1 cellular context compared by ENCODE assay signal in genomic region chr3:123154346-123154985, GRCh38.
TF ChIP-seq lines count a peak whose summit lies in the region.

No MANE protein-coding gene starts in this region.

TF ChIP-seq in SK-N-SH, 30 proteins besides CTCF, POLR2A, EP300 and RAD21 (continued from another document):
- TF ChIP-seq ZBTB33 (IDR thresholded peaks at IDR 0.05; ENCODE audit: borderline replicate concordance, low read depth) = no peak
- TF ChIP-seq FOSL2 (IDR thresholded peaks at IDR 0.05; ENCODE audit: borderline replicate concordance, low read depth) = no peak
- no peak for TF ChIP-seq RCOR1 (IDR thresholded peaks at IDR 0.05; ENCODE audit: low read length)
- no peak for TF ChIP-seq MEF2A (IDR thresholded peaks at IDR 0.05; ENCODE audit: borderline replicate concordance, low read depth)
- no peak for TF ChIP-seq ELF1 (IDR thresholded peaks at IDR 0.05)
- no peak for TF ChIP-seq TEAD4 (IDR thresholded peaks at IDR 0.05; ENCODE audit: borderline replicate concordance, insufficient read depth)
- no peak for TF ChIP-seq USF2 (IDR thresholded peaks at IDR 0.05; ENCODE audit: borderline replicate concordance, low read depth, low read length)
- no peak for TF ChIP-seq JUND (IDR thresholded peaks at IDR 0.05)
- TF ChIP-seq NFIC (IDR thresholded peaks at IDR 0.05; ENCODE audit: borderline replicate concordance) = no peak
- TF ChIP-seq POLR2AphosphoS5 (IDR thresholded peaks at IDR 0.05; ENCODE audit: low read depth, low read length) = no peak
- TF ChIP-seq MAX (IDR thresholded peaks at IDR 0.05; ENCODE audit: low read depth) = no peak
- TF ChIP-seq REST (IDR thresholded peaks at IDR 0.05; ENCODE audit: low read depth, low read length) = no peak
